12 cellular contexts compared by ENCODE assay signal in the genomic region with DNA sequence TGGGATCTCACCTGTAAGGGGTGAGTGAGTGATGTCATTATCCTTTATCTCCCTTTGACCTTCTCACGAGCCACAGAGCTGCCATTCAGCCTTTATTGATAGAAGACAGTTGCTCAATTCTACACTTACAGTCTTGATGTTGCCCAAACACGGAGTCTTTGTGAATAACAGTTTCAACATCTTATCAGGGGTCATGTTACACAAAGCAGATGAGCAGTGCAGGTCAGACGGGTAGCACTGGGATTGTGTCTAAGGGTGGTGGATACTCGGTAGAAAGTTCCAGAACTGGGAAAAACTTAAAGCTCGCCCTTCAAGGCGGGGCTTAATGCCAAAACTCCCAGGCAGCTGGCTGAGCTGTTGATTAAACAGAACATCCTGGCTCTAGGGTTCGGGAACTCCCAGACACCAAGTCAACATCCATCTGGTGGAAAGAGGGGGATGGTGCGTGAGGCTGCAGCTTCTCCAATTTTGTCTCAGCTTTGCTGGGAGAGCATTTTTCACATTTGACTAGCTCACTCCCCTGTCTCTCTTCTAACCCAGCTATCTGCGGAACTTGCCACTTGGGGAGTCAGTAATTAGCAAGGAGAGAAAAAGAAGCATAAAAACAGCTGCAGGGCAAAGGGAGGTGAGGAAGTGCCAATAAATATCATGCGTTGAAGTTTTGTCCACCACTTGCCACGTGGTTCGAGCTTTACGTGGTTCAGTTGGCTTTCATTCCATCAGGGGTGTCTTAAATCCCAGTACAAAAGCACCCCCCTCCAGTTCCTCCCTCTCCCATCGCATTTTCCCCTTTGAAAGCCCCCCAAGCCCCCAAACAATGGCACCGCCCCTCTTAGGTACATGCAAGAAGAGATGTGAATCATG. TPM values are rescaled to one million over a fixed set of nuclear protein-coding genes. Genes with fewer than 3 reads are reported as not detected.
DNase-seq lines count a peak whose midpoint lies in the region; ATAC-seq and TF ChIP-seq lines count a peak whose summit lies in the region.
"Had no signal": no experiment of that assay in that cellular context is flagged by ENCODE, and none has a peak within 500 bp of the region (broad histone marks: within the 10 kb centered on the region; RNA-seq: fewer than 3 reads in every experiment).

No MANE protein-coding gene starts in this region.

- H3K27me3 ChIP-seq in heart right ventricle (no peaks in the 10 kb centered on the region), uterus (no peaks in the 10 kb centered on the region)
- H3K27me3 ChIP-seq: BE2C had no signal

- CTCF ChIA-PET in activated naive CD4-positive, alpha-beta T cell treated with anti-CD3 and anti-CD28 coated beads, Interleukin-2, amount 10 ng/mL, durations not matched to agents 7 days and 5 days (lab: Charles Lee), result interaction anchor here (1.1 kb wide), 1 partner anchor 12 kb away, joined by 3 read pairs; no protein-coding TSS in a partner anchor

- no peak for DNase-seq in heart right ventricle
- no peak for DNase-seq in Right ventricle myocardium superior
- peak; percentile 23 for DNase-seq in SIG-M5 (lab: John Stamatoyannopoulos, UW)
- DNase-seq in left colon, result peak; percentile 22 to 38
- peak; percentile 66 to 84 for DNase-seq in uterus
- DNase-seq in activated naive CD4-positive, alpha-beta T cell treated with anti-CD3 and anti-CD28 coated beads, Interleukin-2, amount 10 ng/mL, durations not matched to agents 7 days and 5 days, result no peak
- no peak for DNase-seq in cardiac septum (ENCODE audit: low spot score)
- no peak for DNase-seq in stimulated activated naive CD8-positive, alpha-beta T cell treated with anti-CD3 and anti-CD28 coated beads, Interleukin-15, Interleukin-2, amounts not matched to agents 100 U/mL and 50 U/mL, for 24 hours
- DNase-seq: BE2C, NCI-H2081 treated with DMSO at 0.1 percent for 48 hours had no signal

- H3K27ac ChIP-seq in heart right ventricle (no peak overlapping the region), uterus (peak overlapping the region; percentile 80 to 84)
- H3K27ac ChIP-seq: skin epidermis had no signal

- no peak overlapping the region for H3K4me3 ChIP-seq in heart right ventricle
- H3K4me3 ChIP-seq in uterus, result no peak overlapping the region
- H3K4me3 ChIP-seq: skin epidermis had no signal

- H3K9me3 ChIP-seq in heart right ventricle, result no peaks in the 10 kb centered on the region
- no peaks in the 10 kb centered on the region for H3K9me3 ChIP-seq in uterus
- H3K9me3 ChIP-seq: BE2C had no signal

- no peak overlapping the region for H3K4me3 Mint-ChIP-seq in activated naive CD4-positive, alpha-beta T cell treated with anti-CD3 and anti-CD28 coated beads, Interleukin-2, amount 10 ng/mL, durations not matched to agents 7 days and 5 days

- ATAC-seq in heart right ventricle, result peak in 5 of 8 donors; percentile 6 to 71 (median 34)
- ATAC-seq in Right ventricle myocardium superior (ENCODE audit: poor library complexity), result no peak
- ATAC-seq in left colon, result peak; percentile 49
- ATAC-seq in stimulated activated naive CD8-positive, alpha-beta T cell treated with anti-CD3 and anti-CD28 coated beads, Interleukin-15, Interleukin-2, amounts not matched to agents 100 U/mL and 50 U/mL, for 24 hours, result no peak

- WGBS in heart right ventricle, 2 donors, result 46 to 60% methylated on average over 15 of the region's 15 CpGs

- H3K36me3 ChIP-seq in heart right ventricle (no peaks in the 10 kb centered on the region), uterus (no peaks in the 10 kb centered on the region)
- H3K36me3 ChIP-seq: BE2C had no signal

- peaks cover 6% of the 10 kb centered on the region for H3K4me1 Mint-ChIP-seq in activated naive CD4-positive, alpha-beta T cell treated with anti-CD3 and anti-CD28 coated beads, Interleukin-2, amount 10 ng/mL, durations not matched to agents 7 days and 5 days

- TF ChIP-seq CTCF in heart right ventricle (IDR thresholded peaks at IDR 0.05) (no peak), uterus (IDR thresholded peaks at IDR 0.05) (peak in 1 of 4 experiments; percentile 28)

- TF ChIP-seq POLR2A in uterus (IDR thresholded peaks at IDR 0.05), result no peak

- intact Hi-C loops in heart right ventricle (cut with DNase I), result no loop called here
- intact Hi-C loops in Right ventricle myocardium superior (cut with DNase I), result no loop called here
- intact Hi-C loops in left colon (cut with DNase I, micrococcal nuclease), result no loop called here
- intact Hi-C loops in uterus (cut with DNase I; ENCODE audit: low total_unique reads), result no loop called here
- intact Hi-C loops in cardiac septum (cut with DNase I), result no loop called here

- no peaks in the 10 kb centered on the region for H3K36me3 Mint-ChIP-seq in activated naive CD4-positive, alpha-beta T cell treated with anti-CD3 and anti-CD28 coated beads, Interleukin-2, amount 10 ng/mL, durations not matched to agents 7 days and 5 days

- peaks cover 26% of the 10 kb centered on the region for H3K27me3 Mint-ChIP-seq in activated naive CD4-positive, alpha-beta T cell treated with anti-CD3 and anti-CD28 coated beads, Interleukin-2, amount 10 ng/mL, durations not matched to agents 7 days and 5 days

- H3K27ac Mint-ChIP-seq in activated naive CD4-positive, alpha-beta T cell treated with anti-CD3 and anti-CD28 coated beads, Interleukin-2, amount 10 ng/mL, durations not matched to agents 7 days and 5 days, result no peak overlapping the region

- H3K4me1 ChIP-seq in heart right ventricle, result peaks cover 0 to 11% (median 5%) of the 10 kb centered on the region in 9 donors
- no peaks in the 10 kb centered on the region for H3K4me1 ChIP-seq in uterus

- no peaks in the 10 kb centered on the region for H3K9me3 Mint-ChIP-seq in activated naive CD4-positive, alpha-beta T cell treated with anti-CD3 and anti-CD28 coated beads, Interleukin-2, amount 10 ng/mL, durations not matched to agents 7 days and 5 days

RNA-seq across cellular contexts. Expression of a gene that starts 31.0 kb away (rescaled TPM):
- total RNA-seq in heart right ventricle, result under 1 TPM in 2 of 10 donors, not detected in 8; 0.07 to 0.19 TPM
- polyA plus RNA-seq in heart right ventricle, result not detected
- total RNA-seq in Right ventricle myocardium superior, result not detected
- total RNA-seq in left colon, result not detected
- not detected for total RNA-seq in uterus
- total RNA-seq in cardiac septum, result not detected
- polyA plus RNA-seq: keratinocyte had no signal

Comparison
In these comparisons a context has a peak if more than half of its experiments do, and no peak if none do; other contexts are left out.
1. ATAC-seq: peak in heart right ventricle (5 of 8) and left colon (single experiment); none in Right ventricle myocardium superior (single experiment) and stimulated activated naive CD8-positive, alpha-beta T cell treated with anti-CD3 and anti-CD28 coated beads, Interleukin-15, Interleukin-2, amounts not matched to agents 100 U/mL and 50 U/mL, for 24 hours (single experiment).
2. DNase-seq: peak in SIG-M5 (single experiment), left colon (2 of 2) and uterus (2 of 2); none in heart right ventricle (0 of 2), Right ventricle myocardium superior (single experiment), activated naive CD4-positive, alpha-beta T cell treated with anti-CD3 and anti-CD28 coated beads, Interleukin-2, amount 10 ng/mL, durations not matched to agents 7 days and 5 days (single experiment), cardiac septum (single experiment) and stimulated activated naive CD8-positive, alpha-beta T cell treated with anti-CD3 and anti-CD28 coated beads, Interleukin-15, Interleukin-2, amounts not matched to agents 100 U/mL and 50 U/mL, for 24 hours (single experiment).
3. H3K27ac ChIP-seq: peak in uterus (2 of 2); none in heart right ventricle (0 of 10).